ENCODE assay signal across 15 cellular contexts in the genomic region with DNA sequence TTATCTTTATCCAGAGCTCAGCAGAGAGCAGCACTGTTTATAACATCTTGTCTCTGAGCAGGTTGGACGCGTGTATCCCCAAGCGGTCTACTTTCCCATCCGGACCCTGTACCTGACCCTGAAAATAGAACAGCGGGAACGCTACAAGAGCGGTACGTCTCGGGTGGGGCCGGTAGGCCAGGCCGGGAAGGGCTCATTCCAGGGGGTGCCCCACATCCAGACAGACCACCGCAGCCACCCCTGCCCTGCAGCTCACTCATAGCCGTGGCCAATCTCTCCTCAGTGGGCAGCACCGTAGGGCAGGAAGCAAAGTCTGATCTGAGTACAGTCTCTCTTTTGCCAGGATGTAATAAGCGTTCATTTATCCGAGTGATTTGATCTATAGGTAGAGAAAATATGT.
DNase-seq lines count a peak whose midpoint lies in the region; ATAC-seq and TF ChIP-seq lines count a peak whose summit lies in the region.
"Had no signal": no experiment of that assay in that cellular context is flagged by ENCODE, and none has a peak within 500 bp of the region (broad histone marks: within the 10 kb centered on the region; RNA-seq: fewer than 3 reads in every experiment).

No MANE protein-coding gene starts in this region.

- H3K27me3 ChIP-seq in BLaER1 (no peaks in the 10 kb centered on the region), osteoblast (ENCODE audit: insufficient read depth, low read length) (no peaks in the 10 kb centered on the region)

- no peak overlapping the region for H3K9ac ChIP-seq in BLaER1
- H3K9ac ChIP-seq: GM23248 had no signal

- H2AFZ ChIP-seq in osteoblast (ENCODE audit: low read length), result no peak overlapping the region
- H2AFZ ChIP-seq: GM23248 had no signal

- H3K4me2 ChIP-seq in BLaER1 (no peak overlapping the region), osteoblast (ENCODE audit: insufficient read depth, low read length) (no peak overlapping the region)

- no peak for TF ChIP-seq CTCF in coronary artery (IDR thresholded peaks at IDR 0.05)
- TF ChIP-seq CTCF in osteoblast (IDR thresholded peaks at IDR 0.05; ENCODE audit: extremely low read depth, low read depth, low read length), result no peak

- H3K36me3 ChIP-seq in BLaER1 (peaks cover 100% of the 10 kb centered on the region), osteoblast (ENCODE audit: insufficient read depth, low read length) (peaks cover 77% of the 10 kb centered on the region)

- H3K9me3 ChIP-seq in BLaER1 (no peaks in the 10 kb centered on the region), osteoblast (ENCODE audit: low read depth, low read length) (no peaks in the 10 kb centered on the region)

- ATAC-seq in activated naive CD4-positive, alpha-beta T cell treated with anti-CD3 and anti-CD28 coated beads, Interleukin-2, amount 50 U/mL, for 72 hours, result no peak
- ATAC-seq in HG02884 (IDR thresholded peaks at IDR 0.05; ENCODE audit: unreplicated experiment), result no peak
- ATAC-seq: HCT116 had no signal

- H3K36me3 Mint-ChIP-seq in activated naive CD4-positive, alpha-beta T cell treated with anti-CD3 and anti-CD28 coated beads, Interleukin-2, amount 50 U/mL, for 72 hours, result peaks cover 10 to 18% of the 10 kb centered on the region in 2 donors

- H4K20me1 ChIP-seq in BLaER1, result peaks cover 7% of the 10 kb centered on the region; the same call in 1 of the 2 replicates
- H4K20me1 ChIP-seq in osteoblast (ENCODE audit: insufficient read depth, low read length), result no peaks in the 10 kb centered on the region

- H3K4me1 ChIP-seq in BLaER1, result peaks cover 45% of the 10 kb centered on the region
- no peaks in the 10 kb centered on the region for H3K4me1 ChIP-seq in osteoblast (ENCODE audit: insufficient read depth, low read length)

- 0 out of 2 replicates have a peak overlapping the region, but pooled peaks have one; percentile 20 for H3K27ac ChIP-seq in BLaER1
- H3K27ac ChIP-seq in coronary artery, result no peak overlapping the region
- no peak overlapping the region for H3K27ac ChIP-seq in osteoblast (ENCODE audit: low read depth, low read length)
- H3K27ac ChIP-seq: GM23248 had no signal

- DNase-seq in activated naive CD4-positive, alpha-beta T cell treated with anti-CD3 and anti-CD28 coated beads, Interleukin-2, amount 50 U/mL, for 72 hours (ENCODE audit: low spot score in 2 of 2), result no peak
- DNase-seq in activated naive CD4-positive, alpha-beta T cell treated with anti-CD3 and anti-CD28 coated beads, Interleukin-2, amount 50 U/mL, for 16 hours, result no peak
- peak; percentile 53 for DNase-seq in coronary artery (ENCODE audit: low spot score)
- DNase-seq in osteoblast (ENCODE audit: insufficient read length, low spot score, missing footprints), result peak; percentile 51
- DNase-seq in NCI-H1092 (lab: John Stamatoyannopoulos, UW), result no peak
- no peak for DNase-seq in T-helper 2 cell
- DNase-seq: ACHN; C1 segment of cervical spinal cord; Calu3; CD4-positive, alpha-beta T cell; DMS79; GM23248 had no signal

- no peaks in the 10 kb centered on the region for H3K79me2 ChIP-seq in osteoblast (ENCODE audit: insufficient read depth, low read length)

- no peaks in the 10 kb centered on the region for H3K9me3 Mint-ChIP-seq in activated naive CD4-positive, alpha-beta T cell treated with anti-CD3 and anti-CD28 coated beads, Interleukin-2, amount 50 U/mL, for 72 hours
- H3K9me3 Mint-ChIP-seq: CD4-positive, alpha-beta T cell had no signal

- no peak overlapping the region for H3K4me3 ChIP-seq in BLaER1
- H3K4me3 ChIP-seq in coronary artery, result no peak overlapping the region
- H3K4me3 ChIP-seq in osteoblast (ENCODE audit: insufficient read depth, low read length), result no peak overlapping the region
- H3K4me3 ChIP-seq: GM23248 had no signal

- peak overlapping the region; percentile 5 to 29 for H3K27ac Mint-ChIP-seq in activated naive CD4-positive, alpha-beta T cell treated with anti-CD3 and anti-CD28 coated beads, Interleukin-2, amount 50 U/mL, for 72 hours
- H3K27ac Mint-ChIP-seq: CD4-positive, alpha-beta T cell had no signal

Comparison
In these comparisons a context has a peak if more than half of its experiments do, and no peak if none do; other contexts are left out.
1. DNase-seq: peak in coronary artery (single experiment) and osteoblast (single experiment); none in activated naive CD4-positive, alpha-beta T cell treated with anti-CD3 and anti-CD28 coated beads, Interleukin-2, amount 50 U/mL, for 72 hours (0 of 2), activated naive CD4-positive, alpha-beta T cell treated with anti-CD3 and anti-CD28 coated beads, Interleukin-2, amount 50 U/mL, for 16 hours (single experiment), NCI-H1092 (single experiment) and T-helper 2 cell (0 of 5).